Comparison of ENCODE assay signal across 1 cellular context in genomic region chr2:62208082-62208757, GRCh38.
TF ChIP-seq lines count a peak whose summit lies in the region.

No MANE protein-coding gene starts in this region.

TF ChIP-seq in GM23338, 12 proteins besides CTCF, POLR2A, EP300 and RAD21 (continued from another document):
- no peak for TF ChIP-seq REST (IDR thresholded peaks at IDR 0.05; ENCODE audit: unreplicated experiment)
- TF ChIP-seq ZNF331 (CRISPR knock-in tag; IDR thresholded peaks at IDR 0.05; ENCODE audit: low read depth) = no peak
- no peak for TF ChIP-seq EZH2 (IDR thresholded peaks at IDR 0.05; ENCODE audit: low read depth, unreplicated experiment)
- no peak for TF ChIP-seq NANOG (IDR thresholded peaks at IDR 0.05; ENCODE audit: borderline replicate concordance)
- no peak for TF ChIP-seq STAT1 (IDR thresholded peaks at IDR 0.05; ENCODE audit: unreplicated experiment)
- TF ChIP-seq ZNF114 (CRISPR knock-in tag; IDR thresholded peaks at IDR 0.05) = no peak
- no peak for TF ChIP-seq ETS1 (IDR thresholded peaks at IDR 0.05)
- TF ChIP-seq ZNF462 (CRISPR knock-in tag; IDR thresholded peaks at IDR 0.05) = no peak
- TF ChIP-seq POLR2AphosphoS5 (IDR thresholded peaks at IDR 0.05; ENCODE audit: low read depth) = no peak
- TF ChIP-seq CREB1 (CRISPR knock-in tag; IDR thresholded peaks at IDR 0.05; ENCODE audit: low read depth) = no peak
- no peak for TF ChIP-seq JUNB (IDR thresholded peaks at IDR 0.05; ENCODE audit: unreplicated experiment)
